Comparison of ENCODE assay signal across 14 cellular contexts in the genomic region with DNA sequence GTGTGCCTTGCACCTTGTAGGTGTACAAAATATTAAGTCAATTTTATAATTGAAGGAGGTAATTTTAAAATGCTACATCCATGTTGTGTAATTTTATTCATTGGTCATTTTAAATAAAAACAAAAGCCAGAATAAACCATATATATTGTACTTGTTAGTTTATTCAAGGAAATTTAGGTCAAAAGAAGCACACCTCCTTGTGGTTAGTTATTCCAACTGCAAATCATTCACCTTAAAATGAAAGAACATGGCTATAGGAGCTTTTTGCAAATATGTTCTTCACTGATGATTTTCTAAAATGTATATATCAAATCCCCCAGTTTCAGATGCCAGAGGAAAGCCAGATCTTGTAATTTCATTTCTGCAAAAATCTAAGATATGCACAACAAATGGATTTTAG. TPM values are rescaled to one million over a fixed set of nuclear protein-coding genes. Genes with fewer than 3 reads are reported as not detected.
A peak's percentile ranks its signal among the peaks of the same experiment; 100 is the strongest.
DNase-seq lines count a peak whose midpoint lies in the region; ATAC-seq and TF ChIP-seq lines count a peak whose summit lies in the region.
"Had no signal": no experiment of that assay in that cellular context is flagged by ENCODE, and none has a peak within 500 bp of the region (broad histone marks: within the 10 kb centered on the region; RNA-seq: fewer than 3 reads in every experiment).

No MANE protein-coding gene starts in this region.

- H3K4me1 ChIP-seq in mesenchymal stem cell (ENCODE audit: control insufficient read depth, insufficient read depth, low read depth, low read length): no peaks in the 10 kb centered on the region
- peaks cover 0 to 10% (median 4%) of the 10 kb centered on the region in 12 donors for H3K4me1 ChIP-seq in heart left ventricle
- H3K4me1 ChIP-seq: uterus had no signal

- H2BK12ac ChIP-seq in mesenchymal stem cell (ENCODE audit: low read length in 2 of 2): no peak overlapping the region

- H3K27me3 ChIP-seq in CD4-positive, alpha-beta T cell (ENCODE audit: control insufficient read depth, insufficient read depth, low read length): no peaks in the 10 kb centered on the region
- H3K27me3 ChIP-seq in mesenchymal stem cell (ENCODE audit: control insufficient read depth in 1 of 2, insufficient read depth in 1 of 2, low read length in 2 of 2): no peaks in the 10 kb centered on the region
- no peaks in the 10 kb centered on the region for H3K27me3 ChIP-seq in heart left ventricle
- H3K27me3 ChIP-seq: SJCRH30, uterus had no signal

- no peaks in the 10 kb centered on the region for H3K36me3 Mint-ChIP-seq in CD4-positive, alpha-beta T cell (ENCODE audit: low read depth)

- H3K4me2 ChIP-seq in mesenchymal stem cell (ENCODE audit: low read length, poor library complexity, severe bottlenecking): no peak overlapping the region

- no peak overlapping the region for H3K14ac ChIP-seq in mesenchymal stem cell (ENCODE audit: low read length in 2 of 2)

- no peaks in the 10 kb centered on the region for H3K79me1 ChIP-seq in mesenchymal stem cell (replicated peaks; ENCODE audit: low read length, poor library complexity, severe bottlenecking)

- no peak overlapping the region for H3K23ac ChIP-seq in mesenchymal stem cell (ENCODE audit: low read length in 2 of 2)

- H2BK5ac ChIP-seq in mesenchymal stem cell (ENCODE audit: low read depth, low read length, poor library complexity, severe bottlenecking): no peak overlapping the region

- no peak overlapping the region for H2AFZ ChIP-seq in mesenchymal stem cell (ENCODE audit: low read depth, low read length)

- no peak overlapping the region for H2BK15ac ChIP-seq in mesenchymal stem cell (ENCODE audit: low read depth, poor library complexity, severe bottlenecking)

- POLR2A ChIA-PET in CD4-positive, alpha-beta T cell (lab: Charles Lee): no interaction called here

- DNase-seq in CD4-positive, alpha-beta T cell: no peak
- DNase-seq in LNCaP clone FGC (ENCODE audit: low read depth) (peak; percentile 10), astrocyte of the spinal cord (ENCODE audit: low read depth, low spot score) (peak; percentile 36), mesenchymal stem cell (peak; percentile 21), midbrain (lab: John Stamatoyannopoulos, UW) (no peak), cortex of kidney (lab: John Stamatoyannopoulos, UW) (no peak), NCI-H226 (no peak), heart left ventricle (no peak)
- DNase-seq: activated CD4-positive, alpha-beta T cell treated with anti-CD3 and anti-CD28 coated beads, Interleukin-2, amount 50 U/mL, for 1 hour; activated gamma-delta T cell treated with Interleukin-2 at 50 U/mL for 16 hours; DMS79 treated with DMSO at 0.1 percent for 48 hours; SJCRH30; stimulated activated CD8-positive, alpha-beta memory T cell treated with anti-CD3 and anti-CD28 coated beads, Interleukin-4, amount 100 ng/mL, for 48 hours; uterus had no signal

- no peak overlapping the region for H2AK5ac ChIP-seq in mesenchymal stem cell (ENCODE audit: low read length, severe bottlenecking)

- no peak overlapping the region for H4K91ac ChIP-seq in mesenchymal stem cell (ENCODE audit: low read length)

- CTCF ChIA-PET in CD4-positive, alpha-beta T cell (lab: Charles Lee): no interaction called here

- H3K27ac ChIP-seq in CD4-positive, alpha-beta T cell (ENCODE audit: low read depth, low read length): no peak overlapping the region
- H3K27ac ChIP-seq in mesenchymal stem cell (ENCODE audit: low read length, poor library complexity, severe bottlenecking) (no peak overlapping the region), heart left ventricle (no peak overlapping the region)
- H3K27ac ChIP-seq: SJCRH30, uterus had no signal

- intact Hi-C loops in CD4-positive, alpha-beta T cell (cut with DNase I, micrococcal nuclease): loop anchor here in 1 of 2 experiments (5.0 kb wide), 2 partner anchors 318 to 447 kb away; a partner anchor contains a TSS
- intact Hi-C loops in heart left ventricle (cut with DNase I): no loop called here

- H3K4me3 Mint-ChIP-seq in CD4-positive, alpha-beta T cell: no peak overlapping the region

- H2BK120ac ChIP-seq in mesenchymal stem cell (ENCODE audit: low read depth, low read length): no peak overlapping the region

- no peak overlapping the region for H4K8ac ChIP-seq in mesenchymal stem cell (ENCODE audit: low read length)

- TF ChIP-seq CTCF in CD4-positive, alpha-beta T cell (IDR thresholded peaks at IDR 0.05): peak; percentile 23
- TF ChIP-seq CTCF in LNCaP clone FGC (IDR thresholded peaks at IDR 0.05; ENCODE audit: control insufficient read depth, extremely low read depth, insufficient read depth) (peak; percentile 28; the same call in 1 of the 2 replicates), astrocyte of the spinal cord (IDR thresholded peaks at IDR 0.05; ENCODE audit: low read depth, low read length) (peak; percentile 42), heart left ventricle (IDR thresholded peaks at IDR 0.05) (peak in 1 of 12 donors; percentile 12)

- no peak overlapping the region for H3K18ac ChIP-seq in mesenchymal stem cell (ENCODE audit: low read depth in 1 of 2, low read length in 2 of 2)

- TF ChIP-seq POLR2A in heart left ventricle (IDR thresholded peaks at IDR 0.05): no peak

- no peak overlapping the region for H3K27ac Mint-ChIP-seq in CD4-positive, alpha-beta T cell

- no peak for ATAC-seq in CD4-positive, alpha-beta T cell (ENCODE audit: poor library complexity)
- ATAC-seq in heart left ventricle: no peak

- H3K4ac ChIP-seq in mesenchymal stem cell (ENCODE audit: low read depth in 1 of 2, low read length in 2 of 2): no peak overlapping the region

- H3K4me1 Mint-ChIP-seq in CD4-positive, alpha-beta T cell (ENCODE audit: low read depth): peaks cover 13% of the 10 kb centered on the region

- H3K36me3 ChIP-seq in mesenchymal stem cell (ENCODE audit: control insufficient read depth in 1 of 2, insufficient read depth in 2 of 2, low read depth in 1 of 2, low read length in 2 of 2) (peaks cover 0 to 3% of the 10 kb centered on the region in 2 experiments), heart left ventricle (peaks cover 0 to 2% (median 0%) of the 10 kb centered on the region in 9 donors)
- H3K36me3 ChIP-seq: SJCRH30, uterus had no signal

- no peaks in the 10 kb centered on the region for H3K9me3 ChIP-seq in CD4-positive, alpha-beta T cell (ENCODE audit: control insufficient read depth, low read length)
- no peaks in the 10 kb centered on the region for H3K9me3 ChIP-seq in mesenchymal stem cell (ENCODE audit: control insufficient read depth, low read length)
- no peaks in the 10 kb centered on the region for H3K9me3 ChIP-seq in heart left ventricle
- H3K9me3 ChIP-seq: SJCRH30, uterus had no signal

- no peaks in the 10 kb centered on the region for H3K27me3 Mint-ChIP-seq in CD4-positive, alpha-beta T cell

- no peaks in the 10 kb centered on the region for H3K9me3 Mint-ChIP-seq in CD4-positive, alpha-beta T cell

- in situ Hi-C loops in astrocyte of the spinal cord (cut with HindIII; ENCODE audit: low sequenced_read_pairs): no loop called here

- H3K4me3 ChIP-seq in LNCaP clone FGC (ENCODE audit: low read depth, low read length): no peak overlapping the region
- H3K4me3 ChIP-seq in astrocyte of the spinal cord (ENCODE audit: low read depth, low read length): no peak overlapping the region
- no peak overlapping the region for H3K4me3 ChIP-seq in mesenchymal stem cell (ENCODE audit: insufficient read depth in 1 of 2, low read depth in 1 of 2, low read length in 2 of 2)
- no peak overlapping the region for H3K4me3 ChIP-seq in heart left ventricle
- H3K4me3 ChIP-seq: SJCRH30, uterus had no signal

- no peak overlapping the region for H3K9ac ChIP-seq in mesenchymal stem cell (ENCODE audit: low read length)

RNA-seq across cellular contexts. Expression of a gene that starts 5.4 kb away (rescaled TPM):
- total RNA-seq in CD4-positive, alpha-beta T cell: 10 to 100 TPM; 19.5 to 20.4 TPM
- polyA plus RNA-seq in mesenchymal stem cell (2013, experiment 1 of 2): 38.0 TPM
- polyA plus RNA-seq in mesenchymal stem cell (2013, experiment 2 of 2): 38.0 TPM
- total RNA-seq in heart left ventricle: 100 to 1,000 TPM in 1 of 9 donors, 10 to 100 TPM in 8; 59.5 to 101 (median 75.2) TPM
- 100 to 1,000 TPM in 1 of 2 donors, 10 to 100 TPM in 1; 65.7 to 153 TPM for polyA plus RNA-seq in heart left ventricle

Comparison
In these comparisons a context has a peak if more than half of its experiments do, and no peak if none do; other contexts are left out.
1. DNase-seq: peak in LNCaP clone FGC (single experiment), astrocyte of the spinal cord (single experiment) and mesenchymal stem cell (single experiment); none in CD4-positive, alpha-beta T cell (0 of 10), midbrain (single experiment), cortex of kidney (single experiment), NCI-H226 (single experiment) and heart left ventricle (0 of 5).